14 cellular contexts compared by ENCODE assay signal in genomic region chr4:83603130-83603529, GRCh38.
DNase-seq lines count a peak whose midpoint lies in the region; ATAC-seq and TF ChIP-seq lines count a peak whose summit lies in the region.
"Had no signal": no experiment of that assay in that cellular context is flagged by ENCODE, and none has a peak within 500 bp of the region (broad histone marks: within the 10 kb centered on the region; RNA-seq: fewer than 3 reads in every experiment).

No MANE protein-coding gene starts in this region.

- H3K36me3 ChIP-seq in duodenal mucosa (ENCODE audit: control insufficient read depth in 1 of 2, insufficient read depth in 2 of 2, low read length in 2 of 2) = peaks cover 0 to 7% of the 10 kb centered on the region in 2 donors
- peaks cover 9 to 43% of the 10 kb centered on the region in 2 donors for H3K36me3 ChIP-seq in psoas muscle (ENCODE audit: insufficient read depth in 1 of 2, low read depth in 1 of 2)
- H3K36me3 ChIP-seq in transverse colon = peaks cover 0 to 3% (median 0%) of the 10 kb centered on the region in 4 donors

- H3K27me3 ChIP-seq in duodenal mucosa (ENCODE audit: control insufficient read depth in 1 of 2, insufficient read depth in 2 of 2, low read length in 2 of 2) (no peaks in the 10 kb centered on the region), psoas muscle (ENCODE audit: insufficient read depth in 3 of 3, low read length in 2 of 3) (no peaks in the 10 kb centered on the region), transverse colon (no peaks in the 10 kb centered on the region)

- peak overlapping the region; percentile 11 for H3K27ac ChIP-seq in duodenal mucosa (ENCODE audit: low read depth, low read length)
- peak overlapping the region; percentile 20 for H3K27ac ChIP-seq in psoas muscle
- peak overlapping the region in 3 of 4 donors; percentile 20 to 43 (median 33) for H3K27ac ChIP-seq in transverse colon

- no peak for TF ChIP-seq EP300 in transverse colon (IDR thresholded peaks at IDR 0.05; ENCODE audit: low read depth)

- peaks cover 4 to 22% of the 10 kb centered on the region in 2 donors for H3K4me1 ChIP-seq in duodenal mucosa (ENCODE audit: control insufficient read depth in 1 of 2, insufficient read depth in 2 of 2, low read length in 2 of 2)
- H3K4me1 ChIP-seq in psoas muscle = peaks cover 18% of the 10 kb centered on the region
- peaks cover 5 to 35% (median 13%) of the 10 kb centered on the region in 4 donors for H3K4me1 ChIP-seq in transverse colon

- no peak for ATAC-seq in psoas muscle
- no peak for ATAC-seq in GM18498 (IDR thresholded peaks at IDR 0.05; ENCODE audit: unreplicated experiment)
- no peak for ATAC-seq in GM18870 (IDR thresholded peaks at IDR 0.05; ENCODE audit: unreplicated experiment)

- TF ChIP-seq CTCF in LNCaP clone FGC (IDR thresholded peaks at IDR 0.05; ENCODE audit: control insufficient read depth, extremely low read depth, insufficient read depth) (no peak), psoas muscle (IDR thresholded peaks at IDR 0.05) (no peak), transverse colon (IDR thresholded peaks at IDR 0.05) (no peak)

- no peak for TF ChIP-seq POLR2A in transverse colon (IDR thresholded peaks at IDR 0.05)

- no peak overlapping the region for H3K9ac ChIP-seq in duodenal mucosa (ENCODE audit: low read depth in 1 of 2, low read length in 2 of 2)
- H3K9ac ChIP-seq: SK-N-SH had no signal

- in situ Hi-C loops in transverse colon (cut with MboI; ENCODE audit: low pct_ligation_motif_present in 1 of 4, low pct_unique_long_range_greater_than_20kb in 1 of 4, low sequenced_read_pairs in 3 of 4) = no loop called here

- intact Hi-C loops in psoas muscle (cut with DNase I) (no loop called here), transverse colon (cut with DNase I; ENCODE audit: low total_unique reads) (no loop called here)

- WGBS in psoas muscle, 3 donors = 88 to 96% (median 93%) methylated on average over 4 of the region's 4 CpGs
- whole genome bisulfite sequencing in transverse colon (ENCODE audit: low coverage in 1 of 2), 2 donors = 68 to 78% methylated on average over 4 of the region's 4 CpGs

- no peak overlapping the region for H3K4me3 ChIP-seq in LNCaP clone FGC (ENCODE audit: low read depth, low read length)
- H3K4me3 ChIP-seq in duodenal mucosa (ENCODE audit: low read depth in 1 of 2, low read length in 2 of 2) = no peak overlapping the region
- no peak overlapping the region for H3K4me3 ChIP-seq in psoas muscle
- no peak overlapping the region for H3K4me3 ChIP-seq in transverse colon

- H3K9me3 ChIP-seq in duodenal mucosa (ENCODE audit: control insufficient read depth in 1 of 2, low read length in 2 of 2) (no peaks in the 10 kb centered on the region), psoas muscle (no peaks in the 10 kb centered on the region), transverse colon (peaks cover 0 to 3% of the 10 kb centered on the region in 2 donors)
- H3K9me3 ChIP-seq: SK-N-SH had no signal

- DNase-seq in LNCaP clone FGC (ENCODE audit: low read depth) = peak; percentile 37
- DNase-seq in psoas muscle = no peak
- DNase-seq in transverse colon = no peak
- DNase-seq in DMS53 (lab: John Stamatoyannopoulos, UW) = no peak
- DNase-seq: CD4-positive, CD25-positive, alpha-beta regulatory T cell; DMS79 treated with DMSO at 0.1 percent for 48 hours; GOT3; NCI-H187; NCI-H526 treated with DMSO at 0.1 percent for 48 hours; Right ventricle myocardium superior; SK-N-SH had no signal
